21 cellular contexts compared by ENCODE assay signal in the genomic region with DNA sequence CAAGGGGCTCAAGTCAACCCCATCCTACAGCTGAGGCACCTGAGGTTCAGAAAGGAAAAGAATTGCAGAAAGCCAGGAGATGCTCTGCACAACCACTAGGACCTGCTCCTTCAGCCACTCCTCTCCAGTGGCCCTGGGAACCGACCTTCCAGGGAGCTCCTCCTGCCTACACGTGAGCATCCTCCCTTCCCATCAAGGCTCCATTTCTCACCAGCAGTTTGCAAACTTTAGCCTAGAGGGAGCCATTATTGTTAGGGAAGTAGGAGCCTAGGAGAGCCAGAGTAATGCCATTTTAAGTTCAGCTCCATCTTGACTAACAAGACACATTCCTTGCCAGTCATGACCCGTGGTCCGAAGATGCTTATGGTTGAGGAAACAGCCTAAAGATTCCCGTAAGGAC.
"Had no signal": no experiment of that assay in that cellular context is flagged by ENCODE, and none has a peak within 500 bp of the region (broad histone marks: within the 10 kb centered on the region; RNA-seq: fewer than 3 reads in every experiment).

No MANE protein-coding gene starts in this region.

- H3K27ac ChIP-seq: heart right ventricle, testis, uterus had no signal

- ATAC-seq: activated T-cell treated with anti-CD3 and anti-CD28 coated beads, Interleukin-2, amount 50 U/mL, for 4 hours; heart right ventricle; left cardiac atrium; natural killer cell treated with Interleukin-12 subunit alpha and Interleukin-12 subunit beta and Interleukin-15 and Interleukin-18, amount 100 ng/mL, for 72 hours; sciatic nerve; stimulated activated naive B cell treated with anti-CD40 and anti-IgM and Interleukin-4, amounts not matched to agents 10 μg/mL and 1 μg/mL and 100 μg/mL, for 72 hours had no signal

- H3K4me3 Mint-ChIP-seq: activated naive CD8-positive, alpha-beta T cell treated with anti-CD3 and anti-CD28 coated beads for 36 hours; activated T-cell treated with anti-CD3 and anti-CD28 coated beads, Interleukin-2, amount 50 U/mL, for 4 hours; natural killer cell treated with Interleukin-12 subunit alpha and Interleukin-12 subunit beta and Interleukin-15 and Interleukin-18, amount 100 ng/mL, for 72 hours; stimulated activated naive B cell treated with anti-CD40 and anti-IgM and Interleukin-4, amounts not matched to agents 10 μg/mL and 1 μg/mL and 100 μg/mL, for 72 hours had no signal

- H3K4me1 Mint-ChIP-seq: activated naive CD8-positive, alpha-beta T cell treated with anti-CD3 and anti-CD28 coated beads for 36 hours; stimulated activated naive B cell treated with anti-CD40 and anti-IgM and Interleukin-4, amounts not matched to agents 10 μg/mL and 1 μg/mL and 100 μg/mL, for 72 hours had no signal

- H3K27me3 ChIP-seq: testis, uterus had no signal

- H3K36me3 Mint-ChIP-seq: activated naive CD8-positive, alpha-beta T cell treated with anti-CD3 and anti-CD28 coated beads for 36 hours; natural killer cell treated with Interleukin-12 subunit alpha and Interleukin-12 subunit beta and Interleukin-15 and Interleukin-18, amount 100 ng/mL, for 72 hours; stimulated activated naive B cell treated with anti-CD40 and anti-IgM and Interleukin-4, amounts not matched to agents 10 μg/mL and 1 μg/mL and 100 μg/mL, for 72 hours had no signal

- H3K4me3 ChIP-seq: heart right ventricle, testis, uterus had no signal

- H3K9me3 ChIP-seq: heart right ventricle, testis, uterus had no signal

- H3K9me3 Mint-ChIP-seq: activated naive CD8-positive, alpha-beta T cell treated with anti-CD3 and anti-CD28 coated beads for 36 hours; activated T-cell treated with anti-CD3 and anti-CD28 coated beads, Interleukin-2, amount 50 U/mL, for 4 hours; activated T-helper 2 cell treated with anti-CD3 and anti-CD28 coated beads, Interferon-gamma antibody, Interleukin-2, Interleukin-4, amounts not matched to agents 10 μg/mL and 5 μg/mL and 100 μg/mL, durations not matched to agents 14 hours and 24 hours and 36 hours; natural killer cell treated with Interleukin-12 subunit alpha and Interleukin-12 subunit beta and Interleukin-15 and Interleukin-18, amount 100 ng/mL, for 72 hours; stimulated activated naive B cell treated with anti-CD40 and anti-IgM and Interleukin-4, amounts not matched to agents 10 μg/mL and 1 μg/mL and 100 μg/mL, for 72 hours had no signal

- H3K36me3 ChIP-seq: heart right ventricle, uterus had no signal

- H3K4me1 ChIP-seq: heart right ventricle, uterus had no signal

- DNase-seq: activated CD4-positive, alpha-beta T cell treated with anti-CD3 and anti-CD28 coated beads, Interleukin-2, amount 50 U/mL, for 1 hour; activated CD4-positive, CD25-positive, alpha-beta regulatory T cell treated with anti-CD3 and anti-CD28 coated beads, Interleukin-2, amount 50 U/mL, for 72 hours; activated CD8-positive, alpha-beta memory T cell treated with anti-CD3 and anti-CD28 coated beads, Interleukin-2, amount 50 U/mL, for 48 hours; activated naive CD4-positive, alpha-beta T cell; activated naive CD8-positive, alpha-beta T cell treated with anti-CD3 and anti-CD28 coated beads for 36 hours; activated T-cell treated with anti-CD3 and anti-CD28 coated beads, Interleukin-2, amount 50 U/mL, for 4 hours; cerebellar nuclear complex; foreskin fibroblast; heart right ventricle; islet precursor cell; left cardiac atrium; posterior cingulate gyrus; small intestine; stimulated activated CD4-positive, alpha-beta T cell treated with anti-CD3 and anti-CD28 coated beads, Interleukin-2, amount 100 ng/mL, for 24 hours; stimulated activated CD8-positive, alpha-beta memory T cell treated with anti-CD3 and anti-CD28 coated beads, Interleukin-4, amount 100 ng/mL, for 48 hours; stimulated activated naive B cell treated with anti-CD40 and anti-IgM and Interleukin-4, amounts not matched to agents 10 μg/mL and 1 μg/mL and 100 μg/mL, for 72 hours; testis; uterus had no signal

- H3K27ac Mint-ChIP-seq: activated naive CD8-positive, alpha-beta T cell treated with anti-CD3 and anti-CD28 coated beads for 36 hours; activated T-helper 2 cell treated with anti-CD3 and anti-CD28 coated beads, Interferon-gamma antibody, Interleukin-2, Interleukin-4, amounts not matched to agents 10 μg/mL and 5 μg/mL and 100 μg/mL, durations not matched to agents 14 hours and 24 hours and 36 hours; natural killer cell treated with Interleukin-12 subunit alpha and Interleukin-12 subunit beta and Interleukin-15 and Interleukin-18, amount 100 ng/mL, for 72 hours; stimulated activated naive B cell treated with anti-CD40 and anti-IgM and Interleukin-4, amounts not matched to agents 10 μg/mL and 1 μg/mL and 100 μg/mL, for 72 hours had no signal
